Comparison of ENCODE assay signal across 8 cellular contexts in the genomic region with DNA sequence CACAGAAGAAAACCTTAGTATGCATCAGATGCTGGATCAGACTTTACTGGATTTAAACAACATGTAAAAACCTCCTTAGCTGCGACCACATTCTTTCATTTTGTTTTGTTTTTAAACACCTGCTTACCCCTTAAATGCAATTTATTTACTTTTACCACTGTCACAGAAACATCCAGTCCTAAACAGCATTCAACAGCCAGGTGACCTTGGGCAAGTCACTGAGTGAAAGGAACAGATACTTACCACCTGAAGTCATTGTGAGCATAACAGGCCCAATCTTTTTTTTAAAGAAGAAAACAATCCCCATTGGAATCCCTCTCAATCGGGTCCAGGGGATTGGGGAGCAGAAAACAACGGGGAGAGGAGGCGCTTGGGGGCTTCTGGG. TPM values are rescaled to one million over a fixed set of nuclear protein-coding genes. Genes with fewer than 3 reads are reported as not detected.
DNase-seq lines count a peak whose midpoint lies in the region; ATAC-seq and TF ChIP-seq lines count a peak whose summit lies in the region.

No MANE protein-coding gene starts in this region.

- no peak for DNase-seq in activated CD4-positive, alpha-beta T cell treated with anti-CD3 and anti-CD28 coated beads, Interleukin-2, amount 10 ng/mL, durations not matched to agents 7 days and 5 days
- DNase-seq in activated CD4-positive, alpha-beta T cell treated with anti-CD3 and anti-CD28 coated beads for 1 hour: no peak
- DNase-seq in breast epithelium (ENCODE audit: low spot score in 2 of 2) (no peak), iPS-NIHi11 (ENCODE audit: low spot score) (no peak), HCEC 1CT (no peak)

- no peak for TF ChIP-seq POLR2A in breast epithelium (IDR thresholded peaks at IDR 0.05)

- peaks cover 29% of the 10 kb centered on the region for H3K4me1 Mint-ChIP-seq in activated CD4-positive, alpha-beta T cell treated with anti-CD3 and anti-CD28 coated beads, Interleukin-2, amount 10 ng/mL, durations not matched to agents 7 days and 5 days

- H3K9me3 ChIP-seq in breast epithelium: no peaks in the 10 kb centered on the region
- H3K9me3 ChIP-seq in muscle layer of duodenum (ENCODE audit: control insufficient read depth in 1 of 2, low read length in 2 of 2): no peaks in the 10 kb centered on the region

- H3K36me3 ChIP-seq in breast epithelium: no peaks in the 10 kb centered on the region
- H3K36me3 ChIP-seq in muscle layer of duodenum (ENCODE audit: control insufficient read depth in 1 of 2, insufficient read depth in 2 of 2, low read length in 2 of 2): peaks cover 0 to 5% of the 10 kb centered on the region in 2 donors

- intact Hi-C loops in breast epithelium (cut with DNase I; ENCODE audit: low total_unique reads): no loop called here

- H3K27me3 ChIP-seq in breast epithelium (no peaks in the 10 kb centered on the region), muscle layer of duodenum (ENCODE audit: low read depth, low read length) (no peaks in the 10 kb centered on the region)

- POLR2A ChIA-PET in activated CD4-positive, alpha-beta T cell treated with anti-CD3 and anti-CD28 coated beads, Interleukin-2, amount 10 ng/mL, durations not matched to agents 7 days and 5 days (lab: Charles Lee): interaction anchor here (0.7 to 1.0 kb wide), 3 partner anchors 12 to 28 kb away, joined by 3 read pairs; no protein-coding TSS in a partner anchor

- no peaks in the 10 kb centered on the region for H3K9me3 Mint-ChIP-seq in activated CD4-positive, alpha-beta T cell treated with anti-CD3 and anti-CD28 coated beads, Interleukin-2, amount 10 ng/mL, durations not matched to agents 7 days and 5 days

- H3K27me3 Mint-ChIP-seq in activated CD4-positive, alpha-beta T cell treated with anti-CD3 and anti-CD28 coated beads, Interleukin-2, amount 10 ng/mL, durations not matched to agents 7 days and 5 days: no peaks in the 10 kb centered on the region

- peak; percentile 3 for ATAC-seq in HG03520 (IDR thresholded peaks at IDR 0.05; ENCODE audit: unreplicated experiment)
- no peak for ATAC-seq in HG03039 (IDR thresholded peaks at IDR 0.05; ENCODE audit: unreplicated experiment)

- H3K4me3 Mint-ChIP-seq in activated CD4-positive, alpha-beta T cell treated with anti-CD3 and anti-CD28 coated beads, Interleukin-2, amount 10 ng/mL, durations not matched to agents 7 days and 5 days: peak overlapping the region; percentile 89

- CTCF ChIA-PET in activated CD4-positive, alpha-beta T cell treated with anti-CD3 and anti-CD28 coated beads, Interleukin-2, amount 10 ng/mL, durations not matched to agents 7 days and 5 days (lab: Charles Lee): interaction anchor here (0.8 to 2.1 kb wide), 7 partner anchors 9 to 57 kb away, joined by 3 to 9 read pairs (median 4); no protein-coding TSS in a partner anchor

- peak overlapping the region; percentile 87 for H3K27ac Mint-ChIP-seq in activated CD4-positive, alpha-beta T cell treated with anti-CD3 and anti-CD28 coated beads, Interleukin-2, amount 10 ng/mL, durations not matched to agents 7 days and 5 days

- peak overlapping the region; percentile 79 to 85 for H3K27ac ChIP-seq in breast epithelium
- H3K27ac ChIP-seq in muscle layer of duodenum (ENCODE audit: low read length): peak overlapping the region; percentile 65

- H3K4me1 ChIP-seq in breast epithelium: no peaks in the 10 kb centered on the region
- peaks cover 0 to 16% of the 10 kb centered on the region in 2 donors for H3K4me1 ChIP-seq in muscle layer of duodenum (ENCODE audit: control insufficient read depth in 1 of 2, insufficient read depth in 2 of 2, low read length in 2 of 2)

- H3K4me3 ChIP-seq in breast epithelium (peak overlapping the region; percentile 57 to 77 (median 77)), muscle layer of duodenum (ENCODE audit: low read depth in 1 of 2, low read length in 2 of 2) (peak overlapping the region; percentile 63 to 74)

- peaks cover 6% of the 10 kb centered on the region for H3K36me3 Mint-ChIP-seq in activated CD4-positive, alpha-beta T cell treated with anti-CD3 and anti-CD28 coated beads, Interleukin-2, amount 10 ng/mL, durations not matched to agents 7 days and 5 days (ENCODE audit: low read depth)

- no peak for TF ChIP-seq CTCF in breast epithelium (IDR thresholded peaks at IDR 0.05)

RNA-seq across cellular contexts. Expression of gene STARD5, which starts 0.4 kb away (rescaled TPM):
- total RNA-seq in activated CD4-positive, alpha-beta T cell treated with anti-CD3 and anti-CD28 coated beads, Interleukin-2, amount 10 ng/mL, durations not matched to agents 7 days and 5 days: 1 to 10 TPM; 5.4 to 5.7 TPM
- total RNA-seq in breast epithelium: 1 to 10 TPM; 3.2 to 9.5 (median 6.7) TPM

RNA-seq across cellular contexts. Expression of gene TMC3, which starts 50.5 kb away (rescaled TPM):
- total RNA-seq in activated CD4-positive, alpha-beta T cell treated with anti-CD3 and anti-CD28 coated beads, Interleukin-2, amount 10 ng/mL, durations not matched to agents 7 days and 5 days: not detected
- total RNA-seq in breast epithelium: 1 to 10 TPM in 1 of 3 donors, under 1 TPM in 1, not detected in 1; 0.15 to 1.6 TPM
